Comparison of ENCODE assay signal across 18 cellular contexts in genomic region chr5:62594364-62594984, GRCh38. TPM values are rescaled to one million over a fixed set of nuclear protein-coding genes. Genes with fewer than 3 reads are reported as not detected.
DNase-seq lines count a peak whose midpoint lies in the region; ATAC-seq, FAIRE-seq and TF ChIP-seq lines count a peak whose summit lies in the region.
"Had no signal": no experiment of that assay in that cellular context is flagged by ENCODE, and none has a peak within 500 bp of the region (broad histone marks: within the 10 kb centered on the region; RNA-seq: fewer than 3 reads in every experiment).

No MANE protein-coding gene starts in this region.

- H3K27me3 ChIP-seq in HUES48 (ENCODE audit: control insufficient read depth, insufficient read depth, low read length) (no peaks in the 10 kb centered on the region), endodermal cell (ENCODE audit: control insufficient read depth, insufficient read depth, low read length, poor library complexity, severe bottlenecking) (no peaks in the 10 kb centered on the region)

- TF ChIP-seq CTCF in endodermal cell (conservative IDR thresholded peaks at IDR 0.05): no peak

- ATAC-seq in HG03039 (IDR thresholded peaks at IDR 0.05; ENCODE audit: unreplicated experiment): no peak
- no peak for ATAC-seq in GM18867 (IDR thresholded peaks at IDR 0.05; ENCODE audit: unreplicated experiment)
- ATAC-seq: K562 had no signal

- H3K4me1 Mint-ChIP-seq in endodermal cell: peaks cover 18% of the 10 kb centered on the region

- no peak overlapping the region for H3K9ac ChIP-seq in HUES48 (ENCODE audit: low read depth, low read length)
- H3K9ac ChIP-seq in endodermal cell (ENCODE audit: extremely low read depth, low read length, poor library complexity, severe bottlenecking): no peak overlapping the region
- H3K9ac ChIP-seq: GM23248 had no signal

- peaks cover 20% of the 10 kb centered on the region for H3K36me3 Mint-ChIP-seq in endodermal cell (ENCODE audit: low read depth)

- peaks cover 18% of the 10 kb centered on the region for H3K4me1 ChIP-seq in HUES48 (ENCODE audit: control insufficient read depth, insufficient read depth, low read length)
- no peaks in the 10 kb centered on the region for H3K4me1 ChIP-seq in endodermal cell (ENCODE audit: control insufficient read depth, insufficient read depth, low read length)
- H3K4me1 ChIP-seq: HAP-1 had no signal

- no peak overlapping the region for H3K4me3 Mint-ChIP-seq in endodermal cell
- H3K4me3 Mint-ChIP-seq: B cell; CD4-positive, alpha-beta memory T cell had no signal

- peak overlapping the region; percentile 11 for H3K27ac ChIP-seq in HUES48 (ENCODE audit: low read depth, low read length)
- no peak overlapping the region for H3K27ac ChIP-seq in endodermal cell (ENCODE audit: low read depth, low read length)
- H3K27ac ChIP-seq in caudate nucleus (ENCODE audit: low read depth, low read length): no peak overlapping the region

- WGBS in endodermal cell (ENCODE audit: insufficient coverage in 1 of 2, insufficient read length in 1 of 2), 2 experiments: 79 to 87% methylated on average over 2 to 3 of the region's 3 CpGs

- no peaks in the 10 kb centered on the region for H3K9me3 Mint-ChIP-seq in endodermal cell
- H3K9me3 Mint-ChIP-seq: CD4-positive, alpha-beta memory T cell had no signal

- H3K9me3 ChIP-seq in HUES48 (ENCODE audit: control insufficient read depth, insufficient read depth, low read length) (no peaks in the 10 kb centered on the region), endodermal cell (ENCODE audit: control insufficient read depth, low read length) (no peaks in the 10 kb centered on the region)
- H3K9me3 ChIP-seq: HAP-1 had no signal

- no peaks in the 10 kb centered on the region for H3K27me3 Mint-ChIP-seq in endodermal cell (ENCODE audit: insufficient read depth)
- H3K27me3 Mint-ChIP-seq: B cell; CD4-positive, alpha-beta memory T cell had no signal

- peak overlapping the region; percentile 0 for H3K27ac Mint-ChIP-seq in endodermal cell
- H3K27ac Mint-ChIP-seq: B cell had no signal

- DNase-seq in GM19239 (ENCODE audit: insufficient read length, low spot score): no peak
- no peak for DNase-seq in endodermal cell
- no peak for DNase-seq in NCI-H1417 treated with DMSO at 0.1 percent for 48 hours (lab: John Stamatoyannopoulos, UW)
- no peak for DNase-seq in caudate nucleus (lab: John Stamatoyannopoulos, UW)
- DNase-seq: C1 segment of cervical spinal cord; CD4-positive, alpha-beta memory T cell; DND-41; GDM1; GM23248 had no signal

- H3K36me3 ChIP-seq in HUES48 (ENCODE audit: control insufficient read depth, insufficient read depth, low read length) (peaks cover 13% of the 10 kb centered on the region), endodermal cell (ENCODE audit: control insufficient read depth, insufficient read depth, low read length) (peaks cover 13% of the 10 kb centered on the region)

- H3K4me3 ChIP-seq in HUES48 (ENCODE audit: low read depth, low read length): no peak overlapping the region
- no peak overlapping the region for H3K4me3 ChIP-seq in endodermal cell (ENCODE audit: low read length)
- H3K4me3 ChIP-seq: GM23248, HAP-1, K562 had no signal

- FAIRE-seq in GM19239 (lab: Jason Lieb, UNC): peak; percentile 11
- FAIRE-seq: A204.1, D721Med, HTR-8/SVneo, K562 had no signal

RNA-seq across cellular contexts. Expression of gene LRRC70, which starts 15.9 kb away (rescaled TPM):
- 1 to 10 TPM; 1.4 TPM for total RNA-seq in endodermal cell
- polyA plus RNA-seq in endodermal cell (2013, experiment 1 of 2): 0.43 TPM
- polyA plus RNA-seq in endodermal cell (2013, experiment 2 of 2): 0.62 TPM
